19 cellular contexts compared by ENCODE assay signal in the genomic region with DNA sequence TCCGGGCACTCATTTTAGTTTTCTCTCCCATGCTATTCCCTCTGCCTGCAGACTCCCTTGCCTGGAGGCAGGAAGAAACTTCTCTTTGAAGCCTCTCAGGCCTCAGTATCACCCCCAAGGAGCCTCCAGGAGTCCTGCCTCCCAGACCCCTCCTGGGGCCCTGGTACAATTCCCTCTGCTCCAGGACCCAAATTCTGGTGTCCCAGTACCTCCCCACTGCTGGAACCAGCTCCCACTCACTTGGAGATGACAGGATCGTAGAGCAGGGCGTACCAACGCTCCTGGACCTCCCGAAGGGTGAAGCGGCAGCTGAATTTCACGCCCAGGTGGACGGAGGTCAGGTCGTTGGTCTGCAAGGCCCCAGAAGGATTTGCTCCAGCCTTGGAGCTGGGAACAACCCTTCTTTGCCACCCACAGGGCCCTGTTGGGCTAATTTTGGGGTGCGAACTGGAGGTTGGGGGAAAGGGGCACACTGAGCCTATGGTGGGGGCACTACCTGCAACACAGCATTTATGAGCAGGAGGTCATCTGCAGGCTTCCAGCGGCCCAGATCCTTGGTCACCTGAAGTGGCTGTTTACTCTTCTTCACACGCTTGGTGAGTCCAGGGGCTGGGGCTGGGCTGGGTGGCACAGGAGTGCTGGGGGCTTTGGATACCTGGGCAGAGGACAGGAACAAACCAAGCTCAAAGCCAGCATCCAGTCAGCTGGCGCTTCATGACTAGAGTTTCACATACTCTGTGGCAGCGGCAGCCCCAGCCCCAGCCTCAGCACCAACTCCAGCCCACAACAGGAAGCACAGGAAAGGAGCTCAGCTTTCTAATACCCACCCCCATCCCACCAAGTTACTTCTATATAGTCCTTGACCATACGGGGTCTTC. TPM values are rescaled to one million over a fixed set of nuclear protein-coding genes. Genes with fewer than 3 reads are reported as not detected.
DNase-seq lines count a peak whose midpoint lies in the region; ATAC-seq and TF ChIP-seq lines count a peak whose summit lies in the region.
"Had no signal": no experiment of that assay in that cellular context is flagged by ENCODE, and none has a peak within 500 bp of the region (broad histone marks: within the 10 kb centered on the region; RNA-seq: fewer than 3 reads in every experiment).

No MANE protein-coding gene starts in this region.

- DNase-seq in activated T-cell treated with anti-CD3 and anti-CD28 coated beads, Interleukin-2, amount 50 U/mL, for 4 hours = no peak
- DNase-seq in activated T-cell treated with anti-CD3 and anti-CD28 coated beads, Interleukin-2, amount 50 U/mL, for 72 hours = no peak
- DNase-seq in heart left ventricle = peak in 1 of 5 donors; percentile 20
- peak in 1 of 2 donors; percentile 34 for DNase-seq in psoas muscle
- no peak for DNase-seq in effector CD4-positive, alpha-beta T cell
- no peak for DNase-seq in SHP77 (lab: John Stamatoyannopoulos, UW)
- DNase-seq: activated CD4-positive, alpha-beta T cell treated with anti-CD3 and anti-CD28 coated beads for 1 hour; activated T-cell treated with anti-CD3 and anti-CD28 coated beads, Interleukin-2, amount 50 U/mL, for 48 hours; colonic mucosa; KG1; NCI-H1105 treated with DMSO at 0.1 percent for 48 hours; NCI-H774; nephron progenitor cell had no signal

- peaks cover 25% of the 10 kb centered on the region for H3K36me3 Mint-ChIP-seq in activated T-cell treated with anti-CD3 and anti-CD28 coated beads, Interleukin-2, amount 50 U/mL, for 4 hours (ENCODE audit: insufficient read depth)
- H3K36me3 Mint-ChIP-seq in activated T-cell treated with anti-CD3 and anti-CD28 coated beads, Interleukin-2, amount 50 U/mL, for 72 hours (ENCODE audit: insufficient read depth in 2 of 2) = peaks cover 6 to 8% of the 10 kb centered on the region in 2 donors
- peaks cover 25% of the 10 kb centered on the region for H3K36me3 Mint-ChIP-seq in T-helper 1 cell treated with Interleukin-12 subunit alpha and Interleukin-12 subunit beta and Interleukin-4 antibody, amounts not matched to agents 30 μg/mL and 1 μg/mL, for 36 hours (ENCODE audit: low read depth)

- H3K9me3 Mint-ChIP-seq in activated T-cell treated with anti-CD3 and anti-CD28 coated beads, Interleukin-2, amount 50 U/mL, for 4 hours = no peaks in the 10 kb centered on the region
- no peaks in the 10 kb centered on the region for H3K9me3 Mint-ChIP-seq in activated T-cell treated with anti-CD3 and anti-CD28 coated beads, Interleukin-2, amount 50 U/mL, for 72 hours
- no peaks in the 10 kb centered on the region for H3K9me3 Mint-ChIP-seq in T-helper 1 cell treated with Interleukin-12 subunit alpha and Interleukin-12 subunit beta and Interleukin-4 antibody, amounts not matched to agents 30 μg/mL and 1 μg/mL, for 36 hours
- H3K9me3 Mint-ChIP-seq: GM23338, nephron progenitor cell had no signal

- no peak overlapping the region for H3K27ac Mint-ChIP-seq in activated T-cell treated with anti-CD3 and anti-CD28 coated beads, Interleukin-2, amount 50 U/mL, for 72 hours
- H3K27ac Mint-ChIP-seq in T-helper 1 cell treated with Interleukin-12 subunit alpha and Interleukin-12 subunit beta and Interleukin-4 antibody, amounts not matched to agents 30 μg/mL and 1 μg/mL, for 36 hours = peak overlapping the region; percentile 62
- H3K27ac Mint-ChIP-seq: GM23338, nephron progenitor cell had no signal

- H3K36me3 ChIP-seq in heart left ventricle = peaks cover 0 to 60% (median 56%) of the 10 kb centered on the region in 9 donors
- peaks cover 11 to 51% of the 10 kb centered on the region in 2 donors for H3K36me3 ChIP-seq in psoas muscle (ENCODE audit: insufficient read depth in 1 of 2, low read depth in 1 of 2)

- H3K4me3 ChIP-seq in heart left ventricle = peak overlapping the region in 8 of 12 donors; percentile 1 to 35 (median 14)
- peak overlapping the region; percentile 99 for H3K4me3 ChIP-seq in psoas muscle
- H3K4me3 ChIP-seq: colonic mucosa, gastroesophageal sphincter, GM23338, lung had no signal

- intact Hi-C loops in heart left ventricle (cut with DNase I) = no loop called here
- intact Hi-C loops in psoas muscle (cut with DNase I) = loop anchor here in 1 of 2 donors (5.0 kb wide), 1 partner anchor 58 kb away; the partner anchor contains the start of gene PRPF40B

- TF ChIP-seq CTCF in heart left ventricle (IDR thresholded peaks at IDR 0.05) = no peak
- TF ChIP-seq CTCF in psoas muscle (IDR thresholded peaks at IDR 0.05) = no peak

- peak overlapping the region; percentile 24 for H3K4me3 Mint-ChIP-seq in activated T-cell treated with anti-CD3 and anti-CD28 coated beads, Interleukin-2, amount 50 U/mL, for 4 hours
- H3K4me3 Mint-ChIP-seq in activated T-cell treated with anti-CD3 and anti-CD28 coated beads, Interleukin-2, amount 50 U/mL, for 72 hours = no peak overlapping the region
- H3K4me3 Mint-ChIP-seq in T-helper 1 cell treated with Interleukin-12 subunit alpha and Interleukin-12 subunit beta and Interleukin-4 antibody, amounts not matched to agents 30 μg/mL and 1 μg/mL, for 36 hours = peak overlapping the region; percentile 50
- H3K4me3 Mint-ChIP-seq: GM23338 had no signal

- TF ChIP-seq POLR2A in heart left ventricle (IDR thresholded peaks at IDR 0.05) = no peak

- no peaks in the 10 kb centered on the region for H3K27me3 Mint-ChIP-seq in activated T-cell treated with anti-CD3 and anti-CD28 coated beads, Interleukin-2, amount 50 U/mL, for 4 hours (ENCODE audit: low read depth)
- H3K27me3 Mint-ChIP-seq in activated T-cell treated with anti-CD3 and anti-CD28 coated beads, Interleukin-2, amount 50 U/mL, for 72 hours (ENCODE audit: low read depth) = no peaks in the 10 kb centered on the region
- H3K27me3 Mint-ChIP-seq in T-helper 1 cell treated with Interleukin-12 subunit alpha and Interleukin-12 subunit beta and Interleukin-4 antibody, amounts not matched to agents 30 μg/mL and 1 μg/mL, for 36 hours (ENCODE audit: low read depth) = no peaks in the 10 kb centered on the region

- peak overlapping the region; percentile 15 to 98 (median 94) for H3K27ac ChIP-seq in heart left ventricle
- peak overlapping the region; percentile 97 for H3K27ac ChIP-seq in psoas muscle
- H3K27ac ChIP-seq: colonic mucosa, epithelial cell of prostate, gastroesophageal sphincter had no signal

- 76 to 85% (median 82%) methylated on average over 14 to 15 of the region's 15 CpGs for WGBS in heart left ventricle, 4 donors
- WGBS in psoas muscle, 3 donors = 70 to 78% (median 74%) methylated on average over 15 of the region's 15 CpGs

- H3K4me1 Mint-ChIP-seq in activated T-cell treated with anti-CD3 and anti-CD28 coated beads, Interleukin-2, amount 50 U/mL, for 4 hours (ENCODE audit: low read depth) = peaks cover 49% of the 10 kb centered on the region
- peaks cover 38% of the 10 kb centered on the region for H3K4me1 Mint-ChIP-seq in activated T-cell treated with anti-CD3 and anti-CD28 coated beads, Interleukin-2, amount 50 U/mL, for 72 hours (ENCODE audit: low read depth)
- H3K4me1 Mint-ChIP-seq in T-helper 1 cell treated with Interleukin-12 subunit alpha and Interleukin-12 subunit beta and Interleukin-4 antibody, amounts not matched to agents 30 μg/mL and 1 μg/mL, for 36 hours (ENCODE audit: low read depth) = peaks cover 42% of the 10 kb centered on the region

- H3K27me3 ChIP-seq in heart left ventricle (no peaks in the 10 kb centered on the region), psoas muscle (ENCODE audit: insufficient read depth in 3 of 3, low read length in 2 of 3) (no peaks in the 10 kb centered on the region)
- H3K27me3 ChIP-seq: colonic mucosa, gastroesophageal sphincter had no signal

- no peak for ATAC-seq in activated T-cell treated with anti-CD3 and anti-CD28 coated beads, Interleukin-2, amount 50 U/mL, for 4 hours
- no peak for ATAC-seq in activated T-cell treated with anti-CD3 and anti-CD28 coated beads, Interleukin-2, amount 50 U/mL, for 72 hours (replicated peaks in 1 of 2)
- ATAC-seq in heart left ventricle = peak in 3 of 4 donors; percentile 0 to 16 (median 2)
- peak; percentile 25 to 46 (median 40) for ATAC-seq in psoas muscle
- ATAC-seq in GM21529 (IDR thresholded peaks at IDR 0.05; ENCODE audit: unreplicated experiment) = no peak
- ATAC-seq: gastroesophageal sphincter, GM23338 had no signal

- H3K9me3 ChIP-seq in heart left ventricle = no peaks in the 10 kb centered on the region
- no peaks in the 10 kb centered on the region for H3K9me3 ChIP-seq in psoas muscle
- H3K9me3 ChIP-seq: colonic mucosa, gastroesophageal sphincter had no signal

- peaks cover 0 to 52% (median 35%) of the 10 kb centered on the region in 12 donors for H3K4me1 ChIP-seq in heart left ventricle
- peaks cover 34% of the 10 kb centered on the region for H3K4me1 ChIP-seq in psoas muscle

RNA-seq across cellular contexts. Expression of gene MCRS1, which starts 3.5 kb away (rescaled TPM):
- total RNA-seq in activated T-cell treated with anti-CD3 and anti-CD28 coated beads, Interleukin-2, amount 50 U/mL, for 4 hours = 10 to 100 TPM; 83.9 to 98.7 (median 92.1) TPM
- 10 to 100 TPM; 59.4 to 73.8 TPM for total RNA-seq in activated T-cell treated with anti-CD3 and anti-CD28 coated beads, Interleukin-2, amount 50 U/mL, for 72 hours
- total RNA-seq in heart left ventricle (100 to 1,000 TPM in 3 of 9 donors, 10 to 100 TPM in 6; 70.0 to 122 (median 88.3) TPM), psoas muscle (10 to 100 TPM; 39.1 to 82.3 (median 55.1) TPM)
- polyA plus RNA-seq in heart left ventricle (10 to 100 TPM; 64.2 to 80.3 TPM), psoas muscle (10 to 100 TPM; 24.3 to 54.9 (median 31.9) TPM)

RNA-seq across cellular contexts. Expression of gene KCNH3, which starts 25.6 kb away (rescaled TPM):
- total RNA-seq in activated T-cell treated with anti-CD3 and anti-CD28 coated beads, Interleukin-2, amount 50 U/mL, for 4 hours = 1 to 10 TPM; 1.6 to 4.0 (median 3.3) TPM
- total RNA-seq in activated T-cell treated with anti-CD3 and anti-CD28 coated beads, Interleukin-2, amount 50 U/mL, for 72 hours = 1 to 10 TPM; 1.5 to 1.7 TPM
- total RNA-seq in heart left ventricle (1 to 10 TPM in 3 of 9 donors, under 1 TPM in 6; 0.19 to 2.2 (median 0.40) TPM), psoas muscle (under 1 TPM in 2 of 4 donors, not detected in 2; 0.04 to 0.32 TPM)
- polyA plus RNA-seq in heart left ventricle (under 1 TPM; 0.14 to 0.42 TPM), psoas muscle (under 1 TPM in 2 of 3 donors, not detected in 1; 0.04 to 0.07 TPM)

RNA-seq across cellular contexts. Expression of gene FAM186B, which starts 41.0 kb away (rescaled TPM):
- total RNA-seq in activated T-cell treated with anti-CD3 and anti-CD28 coated beads, Interleukin-2, amount 50 U/mL, for 4 hours = under 1 TPM; 0.28 to 0.38 (median 0.37) TPM
- under 1 TPM; 0.74 to 0.82 TPM for total RNA-seq in activated T-cell treated with anti-CD3 and anti-CD28 coated beads, Interleukin-2, amount 50 U/mL, for 72 hours
- total RNA-seq in heart left ventricle (under 1 TPM; 0.23 to 0.78 (median 0.48) TPM), psoas muscle (under 1 TPM; 0.44 to 0.63 (median 0.46) TPM)
- polyA plus RNA-seq in heart left ventricle (under 1 TPM; 0.17 to 0.30 TPM), psoas muscle (under 1 TPM; 0.04 to 1.00 (median 0.23) TPM)

RNA-seq across cellular contexts. Expression of gene PRPF40B, which starts 58.9 kb away (rescaled TPM):
- 10 to 100 TPM in 2 of 3 donors, 1 to 10 TPM in 1; 8.0 to 10.9 (median 10.6) TPM for total RNA-seq in activated T-cell treated with anti-CD3 and anti-CD28 coated beads, Interleukin-2, amount 50 U/mL, for 4 hours
- total RNA-seq in activated T-cell treated with anti-CD3 and anti-CD28 coated beads, Interleukin-2, amount 50 U/mL, for 72 hours = 10 to 100 TPM in 1 of 2 donors, 1 to 10 TPM in 1; 8.5 to 14.0 TPM
- 10 to 100 TPM; 12.7 to 25.5 (median 20.9) TPM for total RNA-seq in heart left ventricle
- 10 to 100 TPM; 12.0 to 21.1 TPM for polyA plus RNA-seq in heart left ventricle
- total RNA-seq in psoas muscle = 10 to 100 TPM; 24.5 to 26.1 (median 25.3) TPM
- 10 to 100 TPM; 10.1 to 18.8 (median 15.7) TPM for polyA plus RNA-seq in psoas muscle

Comparison
In these comparisons a context has a peak if more than half of its experiments do, and no peak if none do; other contexts are left out.
1. H3K4me3 Mint-ChIP-seq: peak in activated T-cell treated with anti-CD3 and anti-CD28 coated beads, Interleukin-2, amount 50 U/mL, for 4 hours (single experiment) and T-helper 1 cell treated with Interleukin-12 subunit alpha and Interleukin-12 subunit beta and Interleukin-4 antibody, amounts not matched to agents 30 μg/mL and 1 μg/mL, for 36 hours (single experiment); none in activated T-cell treated with anti-CD3 and anti-CD28 coated beads, Interleukin-2, amount 50 U/mL, for 72 hours (0 of 2).
2. ATAC-seq: peak in heart left ventricle (3 of 4) and psoas muscle (4 of 4); none in activated T-cell treated with anti-CD3 and anti-CD28 coated beads, Interleukin-2, amount 50 U/mL, for 4 hours (0 of 2), activated T-cell treated with anti-CD3 and anti-CD28 coated beads, Interleukin-2, amount 50 U/mL, for 72 hours (0 of 2) and GM21529 (single experiment).